11 cellular contexts compared by ENCODE assay signal in genomic region chr9:120655005-120655622, GRCh38. TPM values are rescaled to one million over a fixed set of nuclear protein-coding genes. Genes with fewer than 3 reads are reported as not detected.
DNase-seq lines count a peak whose midpoint lies in the region; ATAC-seq and TF ChIP-seq lines count a peak whose summit lies in the region.
"Had no signal": no experiment of that assay in that cellular context is flagged by ENCODE, and none has a peak within 500 bp of the region (broad histone marks: within the 10 kb centered on the region; RNA-seq: fewer than 3 reads in every experiment).

No MANE protein-coding gene starts in this region.

- peak; percentile 79 for ATAC-seq in GM21529 (IDR thresholded peaks at IDR 0.05; ENCODE audit: unreplicated experiment)
- peak; percentile 84 for ATAC-seq in esophagus mucosa
- ATAC-seq in HG03045 (IDR thresholded peaks at IDR 0.05; ENCODE audit: unreplicated experiment): no peak

- no peaks in the 10 kb centered on the region for H3F3A ChIP-seq in MM.1S (ENCODE audit: insufficient read depth, low read length)

- no peak overlapping the region for H3K27ac ChIP-seq in MM.1S (ENCODE audit: low read length)
- H3K27ac ChIP-seq in right atrium auricular region: no peak overlapping the region

- H3K79me2 ChIP-seq in MM.1S (ENCODE audit: low read length): no peaks in the 10 kb centered on the region

- H3K9me3 ChIP-seq in MM.1S (replicated peaks; ENCODE audit: insufficient read depth, low read length) (no peaks in the 10 kb centered on the region), right atrium auricular region (no peaks in the 10 kb centered on the region)

- no peak overlapping the region for H3K4me3 ChIP-seq in MM.1S (ENCODE audit: low read length)
- no peak overlapping the region for H3K4me3 ChIP-seq in right atrium auricular region

- H3K4me2 ChIP-seq in MM.1S (ENCODE audit: low read depth, low read length): peak overlapping the region; percentile 6; the same call in 1 of the 2 replicates

- peaks cover 26 to 54% of the 10 kb centered on the region in 2 donors for H3K36me3 Mint-ChIP-seq in CD14-positive monocyte

- intact Hi-C loops in CD14-positive monocyte (cut with micrococcal nuclease): no loop called here

- H4K20me1 ChIP-seq in MM.1S (ENCODE audit: insufficient read depth, low read length): no peaks in the 10 kb centered on the region

- peaks cover 8% of the 10 kb centered on the region for H3K4me1 ChIP-seq in MM.1S (ENCODE audit: low read length)
- H3K4me1 ChIP-seq in right atrium auricular region: peaks cover 0 to 4% of the 10 kb centered on the region in 2 donors

- no peaks in the 10 kb centered on the region for H3K9me2 ChIP-seq in MM.1S (replicated peaks; ENCODE audit: insufficient read depth, low read length)

- DNase-seq in CD14-positive monocyte (ENCODE audit: low spot score) (no peak), MM.1S (peak; percentile 25), middle frontal gyrus (ENCODE audit: extremely low spot score, low spot score) (no peak), NCI-H2107 treated with DMSO at 0.1 percent for 48 hours (lab: John Stamatoyannopoulos, UW; ENCODE audit: unreplicated experiment) (no peak), right atrium auricular region (ENCODE audit: low spot score) (no peak)
- DNase-seq: activated CD8-positive, alpha-beta memory T cell treated with anti-CD3 and anti-CD28 coated beads, Interleukin-2, amount 50 U/mL, for 48 hours; C1 segment of cervical spinal cord; SHP77 had no signal

- peaks cover 38% of the 10 kb centered on the region for H3K4me1 Mint-ChIP-seq in CD14-positive monocyte

- H2AFZ ChIP-seq in MM.1S (ENCODE audit: low read length): no peak overlapping the region

- H3K9ac ChIP-seq in MM.1S (ENCODE audit: low read length): no peak overlapping the region

- H3K36me3 ChIP-seq in MM.1S (replicated peaks; ENCODE audit: insufficient read depth, low read length) (no peaks in the 10 kb centered on the region), right atrium auricular region (no peaks in the 10 kb centered on the region)

- peak overlapping the region in 4 of 7 donors; percentile 11 to 43 (median 26) for H3K27ac Mint-ChIP-seq in CD14-positive monocyte

- no peaks in the 10 kb centered on the region for H3K27me3 ChIP-seq in MM.1S (replicated peaks; ENCODE audit: insufficient read depth, low read length)
- no peaks in the 10 kb centered on the region for H3K27me3 ChIP-seq in right atrium auricular region

- TF ChIP-seq CTCF in CD14-positive monocyte (IDR thresholded peaks at IDR 0.05) (no peak), MM.1S (IDR thresholded peaks at IDR 0.05; ENCODE audit: low read length) (no peak), right atrium auricular region (IDR thresholded peaks at IDR 0.05) (no peak)

- H3K4me3 Mint-ChIP-seq in CD14-positive monocyte: no peak overlapping the region

- no peaks in the 10 kb centered on the region for H3K9me3 Mint-ChIP-seq in CD14-positive monocyte

- no peaks in the 10 kb centered on the region for H3K27me3 Mint-ChIP-seq in CD14-positive monocyte (ENCODE audit: low read depth in 3 of 3)

RNA-seq across cellular contexts. Expression of gene MEGF9, which starts 59.2 kb away (rescaled TPM):
- 10 to 100 TPM; 89.7 to 92.8 TPM for polyA plus RNA-seq in CD14-positive monocyte
- total RNA-seq in esophagus mucosa (9.8 TPM), right atrium auricular region (10 to 100 TPM; 15.3 to 23.8 TPM)
